In the genomic region with DNA sequence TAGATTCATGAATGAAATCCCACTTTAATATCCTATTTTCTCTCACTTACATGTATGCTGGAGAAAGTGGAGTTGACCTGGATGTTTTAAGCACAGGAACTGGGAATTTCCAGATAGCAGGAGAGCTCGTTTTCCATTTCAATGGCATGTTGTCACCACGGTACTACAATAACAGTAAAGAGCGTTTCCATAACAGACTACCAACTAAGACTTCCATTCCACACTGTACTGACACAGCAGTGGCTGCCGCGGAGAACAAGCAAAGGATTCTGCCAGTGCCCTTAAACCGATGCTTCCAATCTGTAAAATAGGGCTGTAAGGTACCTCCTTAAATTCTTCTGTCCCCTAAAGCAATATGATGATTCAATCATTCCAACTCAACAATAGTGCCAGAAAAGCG, we compare ENCODE assay signal across 11 cellular contexts.
DNase-seq lines count a peak whose midpoint lies in the region; ATAC-seq and TF ChIP-seq lines count a peak whose summit lies in the region.
"Had no signal": no experiment of that assay in that cellular context is flagged by ENCODE, and none has a peak within 500 bp of the region (broad histone marks: within the 10 kb centered on the region; RNA-seq: fewer than 3 reads in every experiment).

No MANE protein-coding gene starts in this region.

- no peaks in the 10 kb centered on the region for H3K79me2 ChIP-seq in trophoblast cell (ENCODE audit: control insufficient read depth, insufficient read depth, low read length, poor library complexity)

- no peak overlapping the region for H3K27ac Mint-ChIP-seq in effector memory CD8-positive, alpha-beta T cell
- no peak overlapping the region for H3K27ac Mint-ChIP-seq in CD4-positive, alpha-beta T cell
- H3K27ac Mint-ChIP-seq: activated CD4-positive, alpha-beta T cell treated with anti-CD3 and anti-CD28 coated beads, Interleukin-2, amount 10 ng/mL, durations not matched to agents 24 days and 14 days had no signal

- TF ChIP-seq CTCF in heart left ventricle (IDR thresholded peaks at IDR 0.05) = no peak
- TF ChIP-seq CTCF in CD4-positive, alpha-beta T cell (IDR thresholded peaks at IDR 0.05) = no peak

- peak; percentile 75 to 92 (median 90) for ATAC-seq in heart left ventricle
- ATAC-seq in effector memory CD8-positive, alpha-beta T cell (replicated peaks) = no peak
- no peak for ATAC-seq in CD4-positive, alpha-beta T cell (ENCODE audit: poor library complexity)
- ATAC-seq in GM21515 (IDR thresholded peaks at IDR 0.05; ENCODE audit: unreplicated experiment) = no peak

- intact Hi-C loops in heart left ventricle (cut with DNase I) = no loop called here
- intact Hi-C loops in CD4-positive, alpha-beta T cell (cut with DNase I, micrococcal nuclease) = no loop called here

- no peak overlapping the region for H4K12ac ChIP-seq in trophoblast cell (ENCODE audit: low read depth, low read length)

- H3K14ac ChIP-seq in trophoblast cell (ENCODE audit: low read length) = no peak overlapping the region

- DNase-seq in NCI-H1092 treated with DMSO at 0.1 percent for 48 hours (lab: John Stamatoyannopoulos, UW) = peak; percentile 10
- no peak for DNase-seq in NCI-H1092 (lab: John Stamatoyannopoulos, UW)
- peak; percentile 46 for DNase-seq in NT2/D1 (ENCODE audit: low read depth, low spot score)
- peak in 1 of 5 donors; percentile 19 for DNase-seq in heart left ventricle
- DNase-seq in trophoblast cell = peak; percentile 12 to 56
- DNase-seq in effector memory CD8-positive, alpha-beta T cell = no peak
- DNase-seq in CD4-positive, alpha-beta T cell = no peak
- DNase-seq: activated CD4-positive, alpha-beta T cell treated with anti-CD3 and anti-CD28 coated beads, Interleukin-2, amount 10 ng/mL, durations not matched to agents 24 days and 14 days; NCI-H524 treated with DMSO at 0.1 percent for 48 hours; spleen had no signal

- H3K27ac ChIP-seq in heart left ventricle (no peak overlapping the region), trophoblast cell (ENCODE audit: low read depth, low read length) (no peak overlapping the region)
- H3K27ac ChIP-seq in CD4-positive, alpha-beta T cell (ENCODE audit: low read depth, low read length) = no peak overlapping the region
- H3K27ac ChIP-seq: spleen had no signal

- CTCF ChIA-PET in CD4-positive, alpha-beta T cell (lab: Charles Lee) = no interaction called here

- no peak overlapping the region for H3K18ac ChIP-seq in trophoblast cell (ENCODE audit: low read length)

- no peaks in the 10 kb centered on the region for H3K36me3 ChIP-seq in NT2/D1 (ENCODE audit: insufficient read depth, insufficient read length, low read length)
- H3K36me3 ChIP-seq in heart left ventricle = no peaks in the 10 kb centered on the region
- no peaks in the 10 kb centered on the region for H3K36me3 ChIP-seq in trophoblast cell (ENCODE audit: control insufficient read depth in 1 of 2, insufficient read depth in 2 of 2, low read length in 2 of 2)
- H3K36me3 ChIP-seq: spleen had no signal

- H3K4me3 ChIP-seq in NT2/D1 (ENCODE audit: insufficient read length, low read depth) (no peak overlapping the region), heart left ventricle (peak overlapping the region in 5 of 12 donors; percentile 14 to 32 (median 24)), trophoblast cell (ENCODE audit: low read depth, low read length) (no peak overlapping the region)
- H3K4me3 ChIP-seq: spleen had no signal

- H3K27me3 Mint-ChIP-seq in effector memory CD8-positive, alpha-beta T cell = no peaks in the 10 kb centered on the region
- H3K27me3 Mint-ChIP-seq in CD4-positive, alpha-beta T cell = no peaks in the 10 kb centered on the region
- H3K27me3 Mint-ChIP-seq: activated CD4-positive, alpha-beta T cell treated with anti-CD3 and anti-CD28 coated beads, Interleukin-2, amount 10 ng/mL, durations not matched to agents 24 days and 14 days had no signal

- no peak overlapping the region for H3K23ac ChIP-seq in trophoblast cell (ENCODE audit: low read length)

- no peak overlapping the region for H2AFZ ChIP-seq in trophoblast cell (ENCODE audit: insufficient read depth, low read length, poor library complexity)

- no peak overlapping the region for H3K4me2 ChIP-seq in trophoblast cell (ENCODE audit: low read length)

- H3K27me3 ChIP-seq in NT2/D1 (ENCODE audit: insufficient read depth, insufficient read length) (no peaks in the 10 kb centered on the region), heart left ventricle (peaks cover 0 to 4% (median 0%) of the 10 kb centered on the region in 9 donors), trophoblast cell (ENCODE audit: insufficient read depth, low read length) (no peaks in the 10 kb centered on the region)
- H3K27me3 ChIP-seq in CD4-positive, alpha-beta T cell (ENCODE audit: control insufficient read depth, insufficient read depth, low read length) = no peaks in the 10 kb centered on the region
- H3K27me3 ChIP-seq: spleen had no signal

- no peak overlapping the region for H4K91ac ChIP-seq in trophoblast cell (ENCODE audit: low read depth, low read length)

- no peak overlapping the region for H4K8ac ChIP-seq in trophoblast cell (ENCODE audit: low read depth, low read length)

- no peak overlapping the region for H3K4ac ChIP-seq in trophoblast cell (ENCODE audit: low read depth, low read length)

- no peak for TF ChIP-seq POLR2A in heart left ventricle (IDR thresholded peaks at IDR 0.05)

- no peaks in the 10 kb centered on the region for H3K36me3 Mint-ChIP-seq in effector memory CD8-positive, alpha-beta T cell (ENCODE audit: insufficient read depth)
- H3K36me3 Mint-ChIP-seq in CD4-positive, alpha-beta T cell (ENCODE audit: low read depth) = no peaks in the 10 kb centered on the region

- H3K4me1 ChIP-seq in NT2/D1 (ENCODE audit: insufficient read depth, insufficient read length) = no peaks in the 10 kb centered on the region
- peaks cover 0 to 6% (median 0%) of the 10 kb centered on the region in 12 donors for H3K4me1 ChIP-seq in heart left ventricle
- H3K4me1 ChIP-seq in trophoblast cell (ENCODE audit: control insufficient read depth in 1 of 2, insufficient read depth in 2 of 2, low read length in 2 of 2) = no peaks in the 10 kb centered on the region
- H3K4me1 ChIP-seq: spleen had no signal

- no peaks in the 10 kb centered on the region for H3K9me3 ChIP-seq in NT2/D1 (ENCODE audit: insufficient read depth, low read length)
- H3K9me3 ChIP-seq in heart left ventricle = no peaks in the 10 kb centered on the region
- no peaks in the 10 kb centered on the region for H3K9me3 ChIP-seq in trophoblast cell (ENCODE audit: insufficient read depth, low read depth, low read length)
- no peaks in the 10 kb centered on the region for H3K9me3 ChIP-seq in CD4-positive, alpha-beta T cell (ENCODE audit: control insufficient read depth, low read length)
- H3K9me3 ChIP-seq: spleen had no signal

- H3K79me1 ChIP-seq in trophoblast cell (ENCODE audit: low read length) = no peaks in the 10 kb centered on the region

- no peak overlapping the region for H3K4me3 Mint-ChIP-seq in effector memory CD8-positive, alpha-beta T cell
- H3K4me3 Mint-ChIP-seq in CD4-positive, alpha-beta T cell = no peak overlapping the region
- H3K4me3 Mint-ChIP-seq: activated CD4-positive, alpha-beta T cell treated with anti-CD3 and anti-CD28 coated beads, Interleukin-2, amount 10 ng/mL, durations not matched to agents 24 days and 14 days had no signal

- no peak overlapping the region for H2BK120ac ChIP-seq in trophoblast cell (ENCODE audit: insufficient read depth, low read length, poor library complexity)

- POLR2A ChIA-PET in CD4-positive, alpha-beta T cell (lab: Charles Lee) = no interaction called here

- H2AK5ac ChIP-seq in trophoblast cell (ENCODE audit: low read length) = no peak overlapping the region

- no peak overlapping the region for H2BK12ac ChIP-seq in trophoblast cell (ENCODE audit: low read length)

- H3K4me1 Mint-ChIP-seq in effector memory CD8-positive, alpha-beta T cell (ENCODE audit: low read depth in 2 of 2) = no peaks in the 10 kb centered on the region
- no peaks in the 10 kb centered on the region for H3K4me1 Mint-ChIP-seq in CD4-positive, alpha-beta T cell (ENCODE audit: low read depth)
- H3K4me1 Mint-ChIP-seq: activated CD4-positive, alpha-beta T cell treated with anti-CD3 and anti-CD28 coated beads, Interleukin-2, amount 10 ng/mL, durations not matched to agents 24 days and 14 days had no signal

- no peaks in the 10 kb centered on the region for H3K9me3 Mint-ChIP-seq in effector memory CD8-positive, alpha-beta T cell
- H3K9me3 Mint-ChIP-seq in CD4-positive, alpha-beta T cell = no peaks in the 10 kb centered on the region
- H3K9me3 Mint-ChIP-seq: activated CD4-positive, alpha-beta T cell treated with anti-CD3 and anti-CD28 coated beads, Interleukin-2, amount 10 ng/mL, durations not matched to agents 24 days and 14 days had no signal

- 18 to 35% (median 25%) methylated on average over 7 of the region's 7 CpGs for WGBS in heart left ventricle, 4 donors
- WGBS in trophoblast cell (ENCODE audit: extremely low coverage, insufficient coverage, insufficient read length) = no CpG with 5 or more reads among the region's 7 CpGs

- no peak overlapping the region for H2BK5ac ChIP-seq in trophoblast cell (ENCODE audit: low read depth, low read length, poor library complexity)

- H3K9ac ChIP-seq in NT2/D1 (ENCODE audit: insufficient read length, low read depth) (no peak overlapping the region), trophoblast cell (ENCODE audit: low read length) (no peak overlapping the region)

Comparison
In these comparisons a context has a peak if more than half of its experiments do, and no peak if none do; other contexts are left out.
1. DNase-seq: peak in NCI-H1092 treated with DMSO at 0.1 percent for 48 hours (single experiment), NT2/D1 (single experiment) and trophoblast cell (2 of 2); none in NCI-H1092 (single experiment), effector memory CD8-positive, alpha-beta T cell (0 of 3) and CD4-positive, alpha-beta T cell (0 of 10).
2. ATAC-seq: peak in heart left ventricle (4 of 4); none in effector memory CD8-positive, alpha-beta T cell (single experiment), CD4-positive, alpha-beta T cell (single experiment) and GM21515 (single experiment).